Comparison of ENCODE assay signal across 29 cellular contexts in genomic region chr1:30249446-30250337, GRCh38.
"Had no signal": no experiment of that assay in that cellular context is flagged by ENCODE, and none has a peak within 500 bp of the region (broad histone marks: within the 10 kb centered on the region; RNA-seq: fewer than 3 reads in every experiment).

No MANE protein-coding gene starts in this region.

- H3K9me3 Mint-ChIP-seq: naive thymus-derived CD4-positive, alpha-beta T cell; nephron; neural progenitor cell; stimulated activated memory B cell treated with anti-CD40 and anti-IgM and Interleukin-4, amounts not matched to agents 10 μg/mL and 1 μg/mL and 100 μg/mL, for 72 hours; stimulated activated naive CD8-positive, alpha-beta T cell treated with anti-CD3 and anti-CD28 coated beads, Interleukin-15, Interleukin-2, amounts not matched to agents 100 ng/mL and 50 ng/mL, for 24 hours had no signal

- H3K79me2 ChIP-seq: hepatocyte had no signal

- H3K4me3 ChIP-seq: coronary artery, esophagus muscularis mucosa, gastroesophageal sphincter, heart left ventricle, hepatocyte, left lung, neural progenitor cell, pancreas, right lobe of liver, smooth muscle cell, suprapubic skin, transverse colon, upper lobe of right lung, uterus had no signal

- H3K4me2 ChIP-seq: hepatocyte, smooth muscle cell had no signal

- H3K27ac ChIP-seq: coronary artery, esophagus muscularis mucosa, foreskin keratinocyte, gastroesophageal sphincter, heart left ventricle, hepatocyte, left lung, neural progenitor cell, pancreas, right lobe of liver, suprapubic skin, transverse colon, upper lobe of right lung, uterus had no signal

- H3K4me1 Mint-ChIP-seq: naive thymus-derived CD4-positive, alpha-beta T cell; stimulated activated memory B cell treated with anti-CD40 and anti-IgM and Interleukin-4, amounts not matched to agents 10 μg/mL and 1 μg/mL and 100 μg/mL, for 72 hours had no signal

- DNase-seq: dermis blood vessel endothelial cell; effector memory CD4-positive, alpha-beta T cell; foreskin keratinocyte; heart left ventricle; kidney; left lung; mesenchymal stem cell; midbrain; naive thymus-derived CD4-positive, alpha-beta T cell; nucleus accumbens; pancreas; stimulated activated CD4-positive, alpha-beta T cell treated with anti-CD3 and anti-CD28 coated beads, Interleukin-2, amount 100 ng/mL, for 24 hours; stimulated activated CD4-positive, alpha-beta T cell treated with anti-CD3 and anti-CD28 coated beads, Interleukin-4, amount 100 ng/mL, for 24 hours; transverse colon; upper lobe of right lung; uterus had no signal

- H3K36me3 ChIP-seq: esophagus muscularis mucosa, gastroesophageal sphincter, heart left ventricle, left lung, neural progenitor cell, pancreas, right lobe of liver, suprapubic skin, transverse colon, upper lobe of right lung, uterus had no signal

- FAIRE-seq: endothelial cell of umbilical vein, kidney, pancreas had no signal

- H2AFZ ChIP-seq: hepatocyte, neural progenitor cell had no signal

- H3K9ac ChIP-seq: neural progenitor cell had no signal

- H3K9me3 ChIP-seq: esophagus muscularis mucosa, gastroesophageal sphincter, heart left ventricle, left lung, pancreas, right lobe of liver, suprapubic skin, transverse colon, upper lobe of right lung, uterus had no signal

- H3K36me3 Mint-ChIP-seq: naive thymus-derived CD4-positive, alpha-beta T cell; neural progenitor cell; stimulated activated memory B cell treated with anti-CD40 and anti-IgM and Interleukin-4, amounts not matched to agents 10 μg/mL and 1 μg/mL and 100 μg/mL, for 72 hours had no signal

- ATAC-seq: foreskin keratinocyte; gastroesophageal sphincter; heart left ventricle; left lung; naive thymus-derived CD4-positive, alpha-beta T cell; pancreas; right lobe of liver; stimulated activated memory B cell treated with anti-CD40 and anti-IgM and Interleukin-4, amounts not matched to agents 10 μg/mL and 1 μg/mL and 100 μg/mL, for 72 hours; upper lobe of right lung had no signal

- H3K27ac Mint-ChIP-seq: naive thymus-derived CD4-positive, alpha-beta T cell; nephron; neural progenitor cell; progenitor cell of endocrine pancreas; stimulated activated memory B cell treated with anti-CD40 and anti-IgM and Interleukin-4, amounts not matched to agents 10 μg/mL and 1 μg/mL and 100 μg/mL, for 72 hours; stimulated activated naive CD8-positive, alpha-beta T cell treated with anti-CD3 and anti-CD28 coated beads, Interleukin-15, Interleukin-2, amounts not matched to agents 100 ng/mL and 50 ng/mL, for 24 hours had no signal

- H3K4me1 ChIP-seq: esophagus muscularis mucosa, foreskin keratinocyte, gastroesophageal sphincter, heart left ventricle, left lung, pancreas, right lobe of liver, suprapubic skin, transverse colon, upper lobe of right lung, uterus had no signal

- H3K4me3 Mint-ChIP-seq: naive thymus-derived CD4-positive, alpha-beta T cell; nephron; neural progenitor cell; stimulated activated memory B cell treated with anti-CD40 and anti-IgM and Interleukin-4, amounts not matched to agents 10 μg/mL and 1 μg/mL and 100 μg/mL, for 72 hours; stimulated activated naive CD8-positive, alpha-beta T cell treated with anti-CD3 and anti-CD28 coated beads, Interleukin-15, Interleukin-2, amounts not matched to agents 100 ng/mL and 50 ng/mL, for 24 hours had no signal

- H3K27me3 ChIP-seq: neural progenitor cell, pancreas, right lobe of liver, uterus had no signal
